ENCODE assay signal across 2 cellular contexts in genomic region chr2:175567435-175568061, GRCh38.
TF ChIP-seq lines count a peak whose summit lies in the region.

No MANE protein-coding gene starts in this region.

TF ChIP-seq in IMR-90, 13 proteins besides CTCF, POLR2A, EP300 and RAD21 (continued from another document):
- TF ChIP-seq ELK1 (IDR thresholded peaks at IDR 0.05; ENCODE audit: borderline replicate concordance, low read depth, low read length) (no peak), MAZ (IDR thresholded peaks at IDR 0.05; ENCODE audit: borderline replicate concordance, low read depth, low read length) (no peak), USF2 (IDR thresholded peaks at IDR 0.05; ENCODE audit: low read depth, low read length) (no peak), CEBPB (IDR thresholded peaks at IDR 0.05; ENCODE audit: low read depth, low read length) (no peak), RCOR1 (IDR thresholded peaks at IDR 0.05; ENCODE audit: insufficient replicate concordance, low read length) (no peak), RFX5 (IDR thresholded peaks at IDR 0.05; ENCODE audit: low read depth, low read length) (no peak), MXI1 (IDR thresholded peaks at IDR 0.05; ENCODE audit: borderline replicate concordance, low read depth, low read length) (no peak)

TF ChIP-seq in K562, 482 proteins besides CTCF, POLR2A, EP300 and RAD21 (continued from another document):
- TF ChIP-seq PBX2 (CRISPR knock-in tag; IDR thresholded peaks at IDR 0.05; ENCODE audit: low read depth) (no peak), PBX2 (tag; conservative IDR thresholded peaks at IDR 0.05; ENCODE audit: low read depth) (peak; percentile 43), NFYB (IDR thresholded peaks at IDR 0.05; ENCODE audit: extremely low read depth, insufficient read length) (no peak)
